ENCODE assay signal across 18 cellular contexts in the genomic region with DNA sequence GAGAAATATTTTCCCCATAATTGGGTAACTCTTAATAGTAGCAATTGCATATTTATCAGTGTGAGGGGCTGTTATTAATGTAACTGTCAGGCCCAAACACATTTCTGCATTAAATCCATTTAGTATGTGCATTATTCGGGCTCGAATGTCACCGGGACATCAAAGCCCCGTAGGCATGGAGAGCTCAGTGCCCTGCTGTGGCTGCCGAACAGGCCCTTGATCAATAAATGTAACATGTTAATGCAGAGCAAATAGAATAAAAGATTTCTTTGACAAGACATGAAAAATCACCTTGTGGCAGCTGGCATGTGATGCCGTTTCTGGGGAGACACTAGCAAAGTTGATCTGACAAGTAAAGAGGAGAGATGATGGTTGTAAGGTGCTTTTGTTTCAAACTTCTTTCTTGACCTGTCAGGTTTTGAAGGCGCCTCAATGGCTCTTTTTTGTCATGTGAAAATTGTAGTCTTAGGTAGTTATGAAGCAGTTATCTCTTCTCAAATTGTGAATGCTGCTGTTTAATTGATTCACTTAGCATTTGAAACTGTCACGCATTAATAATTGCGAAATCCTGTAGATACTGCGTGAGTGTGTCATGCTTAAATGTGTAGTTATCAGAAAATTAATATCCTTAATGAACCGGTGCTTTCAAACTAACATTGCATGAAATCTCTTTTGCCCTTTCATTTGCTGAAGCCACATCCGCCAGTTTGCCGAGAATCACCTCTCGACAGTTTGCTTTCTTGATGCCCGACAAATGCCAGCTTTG. TPM values are rescaled to one million over a fixed set of nuclear protein-coding genes. Genes with fewer than 3 reads are reported as not detected.
A peak's percentile ranks its signal among the peaks of the same experiment; 100 is the strongest.
DNase-seq lines count a peak whose midpoint lies in the region; ATAC-seq and TF ChIP-seq lines count a peak whose summit lies in the region.
"Had no signal": no experiment of that assay in that cellular context is flagged by ENCODE, and none has a peak within 500 bp of the region (broad histone marks: within the 10 kb centered on the region; RNA-seq: fewer than 3 reads in every experiment).

No MANE protein-coding gene starts in this region.

- POLR2A ChIA-PET in Caco-2 (lab: Charles Lee) = no interaction called here

- H3K4me3 ChIP-seq in left ventricle myocardium inferior (no peak overlapping the region), iPS-18a (ENCODE audit: low read length) (peak overlapping the region; percentile 43), Caco-2 (ENCODE audit: low read depth, low read length) (no peak overlapping the region)
- H3K4me3 ChIP-seq: GM12878, SJCRH30 had no signal

- intact Hi-C loops in left ventricle myocardium inferior (cut with micrococcal nuclease) = no loop called here
- intact Hi-C loops in Right ventricle myocardium inferior (cut with DNase I) = no loop called here
- intact Hi-C loops in Caco-2 (cut with micrococcal nuclease; ENCODE audit: unreplicated experiment) = no loop called here

- H3K9me3 ChIP-seq in left ventricle myocardium inferior (replicated peaks) (peaks cover 11% of the 10 kb centered on the region), iPS-18a (ENCODE audit: control insufficient read depth, low read depth, low read length) (no peaks in the 10 kb centered on the region), Caco-2 (peaks cover 7% of the 10 kb centered on the region; the same call in 1 of the 2 replicates)
- H3K9me3 ChIP-seq: SJCRH30 had no signal

- peaks cover 19% of the 10 kb centered on the region for H3K4me1 Mint-ChIP-seq in Caco-2 (ENCODE audit: low read depth, unreplicated experiment)
- H3K4me1 Mint-ChIP-seq in activated naive CD8-positive, alpha-beta T cell treated with anti-CD3 and anti-CD28 coated beads for 36 hours = no peaks in the 10 kb centered on the region

- DNase-seq in left ventricle myocardium inferior = no peak
- DNase-seq in Right ventricle myocardium inferior (ENCODE audit: missing footprints) = no peak
- peak; percentile 9 for DNase-seq in SW480 (ENCODE audit: low spot score)
- no peak for DNase-seq in HuH-7.5 (ENCODE audit: low spot score)
- DNase-seq in Caco-2 = no peak
- DNase-seq in activated naive CD8-positive, alpha-beta T cell treated with anti-CD3 and anti-CD28 coated beads for 36 hours = no peak
- DNase-seq: CD4-positive, alpha-beta T cell; DMS79; NCI-H1694 treated with DMSO at 0.1 percent for 48 hours; NCI-H446 treated with DMSO at 0.1 percent for 48 hours; RPMI8226; SJCRH30 had no signal

- TF ChIP-seq CTCF in left ventricle myocardium inferior (IDR thresholded peaks at IDR 0.05; ENCODE audit: borderline replicate concordance) = no peak
- TF ChIP-seq CTCF in Caco-2 (IDR thresholded peaks at IDR 0.05; ENCODE audit: insufficient read depth in 1 of 2, low read depth in 1 of 2, low read length in 1 of 2, severe bottlenecking in 1 of 2, unreplicated experiment in 1 of 2) = no peak

- no peaks in the 10 kb centered on the region for H3K27me3 Mint-ChIP-seq in Caco-2 (ENCODE audit: insufficient read depth, unreplicated experiment)
- peaks cover 16% of the 10 kb centered on the region for H3K27me3 Mint-ChIP-seq in activated naive CD8-positive, alpha-beta T cell treated with anti-CD3 and anti-CD28 coated beads for 36 hours

- ATAC-seq in Right ventricle myocardium inferior = no peak
- ATAC-seq: GM12878 had no signal

- no TSS peak for BruUV-seq in Caco-2 (replicated peaks; lab: Mats Ljungman, UMichigan)

- H3K27ac Mint-ChIP-seq in Caco-2 (ENCODE audit: unreplicated experiment) = no peak overlapping the region
- no peak overlapping the region for H3K27ac Mint-ChIP-seq in activated naive CD8-positive, alpha-beta T cell treated with anti-CD3 and anti-CD28 coated beads for 36 hours
- H3K27ac Mint-ChIP-seq: CD4-positive, alpha-beta T cell had no signal

- H3K4me1 ChIP-seq in left ventricle myocardium inferior (peaks cover 30% of the 10 kb centered on the region), iPS-18a (ENCODE audit: control insufficient read depth, low read depth, low read length) (peaks cover 28% of the 10 kb centered on the region), Caco-2 (no peaks in the 10 kb centered on the region; the same call in 1 of the 2 replicates)
- H3K4me1 ChIP-seq: SJCRH30 had no signal

- H3K9ac ChIP-seq in iPS-18a (ENCODE audit: low read length) = no peak overlapping the region

- no peak overlapping the region for H3K4me3 Mint-ChIP-seq in Caco-2 (ENCODE audit: unreplicated experiment)
- no peak overlapping the region for H3K4me3 Mint-ChIP-seq in activated naive CD8-positive, alpha-beta T cell treated with anti-CD3 and anti-CD28 coated beads for 36 hours
- H3K4me3 Mint-ChIP-seq: CD4-positive, alpha-beta T cell had no signal

- H3K27ac ChIP-seq in left ventricle myocardium inferior (replicated peaks) = peak overlapping the region; percentile 62
- no peak overlapping the region for H3K27ac ChIP-seq in iPS-18a (ENCODE audit: low read length)
- H3K27ac ChIP-seq: HL-60, SJCRH30 had no signal

- CTCF ChIA-PET in Caco-2 (lab: Charles Lee) = no interaction called here

- H3K36me3 ChIP-seq in left ventricle myocardium inferior (peaks cover 4% of the 10 kb centered on the region), iPS-18a (ENCODE audit: control insufficient read depth, low read depth, low read length) (no peaks in the 10 kb centered on the region), Caco-2 (ENCODE audit: control insufficient read depth, insufficient read depth, low read length) (no peaks in the 10 kb centered on the region; the same call in 1 of the 2 replicates)
- H3K36me3 ChIP-seq: SJCRH30 had no signal

- peaks cover 15% of the 10 kb centered on the region for H3K36me3 Mint-ChIP-seq in Caco-2 (ENCODE audit: insufficient read depth, unreplicated experiment)
- H3K36me3 Mint-ChIP-seq in activated naive CD8-positive, alpha-beta T cell treated with anti-CD3 and anti-CD28 coated beads for 36 hours = no peaks in the 10 kb centered on the region

- no peaks in the 10 kb centered on the region for H3K27me3 ChIP-seq in left ventricle myocardium inferior (ENCODE audit: low read depth)
- H3K27me3 ChIP-seq in iPS-18a (ENCODE audit: control insufficient read depth, insufficient read depth, low read length) = peaks cover 59% of the 10 kb centered on the region
- no peaks in the 10 kb centered on the region for H3K27me3 ChIP-seq in Caco-2 (replicated peaks; ENCODE audit: control insufficient read depth, insufficient read depth, low read length)
- H3K27me3 ChIP-seq: SJCRH30 had no signal

- peaks cover 12% of the 10 kb centered on the region for H3K9me3 Mint-ChIP-seq in Caco-2 (ENCODE audit: unreplicated experiment)
- H3K9me3 Mint-ChIP-seq in activated naive CD8-positive, alpha-beta T cell treated with anti-CD3 and anti-CD28 coated beads for 36 hours = no peaks in the 10 kb centered on the region

RNA-seq across cellular contexts. Expression of gene LRMDA, which starts 19.4 kb away (rescaled TPM):
- total RNA-seq in left ventricle myocardium inferior = 18.7 TPM
- 22.3 TPM for total RNA-seq in Right ventricle myocardium inferior
- 18.5 and 21.6 TPM in 2 replicates for total RNA-seq in Caco-2 (2022)
- total RNA-seq in activated naive CD8-positive, alpha-beta T cell treated with anti-CD3 and anti-CD28 coated beads for 36 hours = not detected
- total RNA-seq: CD4-positive, alpha-beta T cell; G401; LHCN-M2; OCI-LY7 had no signal

RNA-seq across cellular contexts. Expression of gene ZNF503, which starts 49.3 kb away (rescaled TPM):
- 5.9 TPM for total RNA-seq in left ventricle myocardium inferior
- total RNA-seq in Right ventricle myocardium inferior = 6.0 TPM
- total RNA-seq in Caco-2 (2022) = 35.5 and 35.7 TPM in 2 replicates
- under 1 TPM; 0.33 to 0.42 TPM for total RNA-seq in activated naive CD8-positive, alpha-beta T cell treated with anti-CD3 and anti-CD28 coated beads for 36 hours
- total RNA-seq: OCI-LY7 had no signal

Comparison
In these comparisons a context has a peak if more than half of its experiments do, and no peak if none do; other contexts are left out.
1. RNA of gene LRMDA, which starts 19.4 kb away (total RNA-seq): 22.3 TPM in Right ventricle myocardium inferior (single experiment), 18.7 TPM in left ventricle myocardium inferior (single experiment) and 18.5 to 21.6 TPM in Caco-2; not detected in activated naive CD8-positive, alpha-beta T cell treated with anti-CD3 and anti-CD28 coated beads for 36 hours; every median in the first group is over 10 times any median in the second.